8 cellular contexts compared by ENCODE assay signal in genomic region chr19:17718988-17719711, GRCh38. TPM values are rescaled to one million over a fixed set of nuclear protein-coding genes. Genes with fewer than 3 reads are reported as not detected.
A peak's percentile ranks its signal among the peaks of the same experiment; 100 is the strongest.
DNase-seq lines count a peak whose midpoint lies in the region; ATAC-seq and TF ChIP-seq lines count a peak whose summit lies in the region.

Gene MAP1S (plus strand): TSS chr19:17719480. CDS start chr19:17719503, 23 bp downstream.

- peak; percentile 65 for DNase-seq in NCI-H2196 (lab: John Stamatoyannopoulos, UW; ENCODE audit: unreplicated experiment)
- DNase-seq in activated CD4-positive, alpha-beta T cell treated with anti-CD3 and anti-CD28 coated beads for 48 hours, result peak; percentile 78
- DNase-seq in coronary artery (ENCODE audit: low spot score), result no peak
- peak; percentile 67 for DNase-seq in left lobe of liver (ENCODE audit: low spot score)
- peak; percentile 74 for DNase-seq in stimulated activated CD4-positive, alpha-beta T cell treated with anti-CD3 and anti-CD28 coated beads, Interleukin-4, amount 100 ng/mL, for 1 hour
- DNase-seq in NCI-H2107 treated with DMSO at 0.1 percent for 48 hours (lab: John Stamatoyannopoulos, UW; ENCODE audit: unreplicated experiment), result no peak

- TF ChIP-seq CTCF in coronary artery (IDR thresholded peaks at IDR 0.05), result no peak

- peak; percentile 74 for ATAC-seq in HG02623 (IDR thresholded peaks at IDR 0.05; ENCODE audit: unreplicated experiment)
- ATAC-seq in left lobe of liver, result peak; percentile 85

- TF ChIP-seq POLR2A in GM10847 (IDR thresholded peaks at IDR 0.05; ENCODE audit: extremely low read depth, insufficient read length), result peak; percentile 83

- H3K27ac ChIP-seq in coronary artery, result peak within 1 kb of the TSS; percentile 59 to 88

- H3K4me3 ChIP-seq in coronary artery, result peak within 1 kb of the TSS; percentile 92

RNA-seq across cellular contexts. Expression of gene MAP1S, which starts in this region (rescaled TPM):
- total RNA-seq in left lobe of liver, result 14.3 TPM

Comparison
In these comparisons a context has a peak if more than half of its experiments do, and no peak if none do; other contexts are left out.
1. DNase-seq: peak in NCI-H2196 (single experiment), activated CD4-positive, alpha-beta T cell treated with anti-CD3 and anti-CD28 coated beads for 48 hours (single experiment), left lobe of liver (single experiment) and stimulated activated CD4-positive, alpha-beta T cell treated with anti-CD3 and anti-CD28 coated beads, Interleukin-4, amount 100 ng/mL, for 1 hour (single experiment); none in coronary artery (single experiment) and NCI-H2107 treated with DMSO at 0.1 percent for 48 hours (single experiment).